ENCODE assay signal across 2 cellular contexts in genomic region chrX:31331928-31332327, GRCh38.
TF ChIP-seq lines count a peak whose summit lies in the region.

No MANE protein-coding gene starts in this region.

TF ChIP-seq in HEK293, 187 proteins besides CTCF, POLR2A, EP300 and RAD21 (continued from another document):
- no peak for TF ChIP-seq PRDM10 (tag by site-specific recombination; IDR thresholded peaks at IDR 0.05)
- TF ChIP-seq ZNF26 (tag by site-specific recombination; IDR thresholded peaks at IDR 0.05): no peak
- peak; percentile 42; the same call in 1 of the 2 replicates for TF ChIP-seq TCF7L2 (IDR thresholded peaks at IDR 0.05; ENCODE audit: borderline replicate concordance, low read depth, low read length)
- TF ChIP-seq ZNF518A (tag by site-specific recombination; conservative IDR thresholded peaks at IDR 0.05; ENCODE audit: low read depth): no peak
- no peak for TF ChIP-seq ZNF658 (tag by site-specific recombination; IDR thresholded peaks at IDR 0.05)
- no peak for TF ChIP-seq ZBTB20 (tag by site-specific recombination; IDR thresholded peaks at IDR 0.05)
- TF ChIP-seq SP7 (tag by site-specific recombination; IDR thresholded peaks at IDR 0.05): no peak
- no peak for TF ChIP-seq GFI1B (tag by site-specific recombination; IDR thresholded peaks at IDR 0.05)
- TF ChIP-seq ZNF266 (tag by site-specific recombination; IDR thresholded peaks at IDR 0.05; ENCODE audit: low read depth): no peak
- TF ChIP-seq OSR2 (tag by site-specific recombination; IDR thresholded peaks at IDR 0.05): no peak
- TF ChIP-seq ZNF16 (tag by site-specific recombination; IDR thresholded peaks at IDR 0.05; ENCODE audit: low read depth): no peak
- TF ChIP-seq ZNF654 (tag by site-specific recombination; IDR thresholded peaks at IDR 0.05; ENCODE audit: low read depth): no peak
- no peak for TF ChIP-seq ZNF221 (tag by site-specific recombination; IDR thresholded peaks at IDR 0.05; ENCODE audit: borderline replicate concordance)
- TF ChIP-seq ZNF473 (tag by site-specific recombination; IDR thresholded peaks at IDR 0.05): no peak

TF ChIP-seq in K562, 482 proteins besides CTCF, POLR2A, EP300 and RAD21 (continued from another document and continues in another):
- TF ChIP-seq MGA (IDR thresholded peaks at IDR 0.05) (peak; percentile 51), ZFPM2 (CRISPR knock-in tag; IDR thresholded peaks at IDR 0.05) (no peak), NFIC (IDR thresholded peaks at IDR 0.05) (peak; percentile 87), JUN (IDR thresholded peaks at IDR 0.05; ENCODE audit: borderline replicate concordance, low read depth, low read length) (no peak), JUN (CRISPR knock-in tag; IDR thresholded peaks at IDR 0.05; ENCODE audit: borderline replicate concordance) (no peak), HLTF (IDR thresholded peaks at IDR 0.05) (no peak), JUND (IDR thresholded peaks at IDR 0.05; ENCODE audit: borderline replicate concordance, low read depth, low read length) (no peak), JUND (tag; IDR thresholded peaks at IDR 0.05; ENCODE audit: borderline replicate concordance, low read depth, low read length) (0 out of 3 replicates have a peak, but pooled peaks have one; percentile 15), PPARD (CRISPR knock-in tag; IDR thresholded peaks at IDR 0.05) (no peak), NR2C1 (IDR thresholded peaks at IDR 0.05) (no peak; the same call in 1 of the 2 replicates), NR2C1 (tag; IDR thresholded peaks at IDR 0.05) (peak; percentile 48; the same call in 1 of the 2 replicates), EHMT2 (IDR thresholded peaks at IDR 0.05) (no peak), SETDB1 (IDR thresholded peaks at IDR 0.05; ENCODE audit: low read length) (no peak), TEAD1 (CRISPR knock-in tag; IDR thresholded peaks at IDR 0.05) (no peak), TBP (optimal IDR thresholded peaks at IDR 0.05; ENCODE audit: low read depth, low read length) (no peak), FOSL1 (tag; conservative IDR thresholded peaks at IDR 0.05) (no peak), RAD51 (IDR thresholded peaks at IDR 0.05; ENCODE audit: borderline replicate concordance, low read depth) (peak; percentile 55; the same call in 1 of the 2 replicates), POU5F1 (IDR thresholded peaks at IDR 0.05; ENCODE audit: borderline replicate concordance, low read depth, low read length, partially characterized antibody) (no peak), ZNF436 (CRISPR knock-in tag; IDR thresholded peaks at IDR 0.05) (no peak), USF2 (CRISPR knock-in tag; IDR thresholded peaks at IDR 0.05) (peak; percentile 49), LEF1 (IDR thresholded peaks at IDR 0.05) (no peak), NR2C2 (CRISPR knock-in tag; IDR thresholded peaks at IDR 0.05) (no peak), NR2C2 (tag; IDR thresholded peaks at IDR 0.05) (peak; percentile 48; the same call in 1 of the 2 replicates), ZNF518B (CRISPR knock-in tag; IDR thresholded peaks at IDR 0.05) (no peak), L3MBTL2 (IDR thresholded peaks at IDR 0.05) (peak; percentile 56; the same call in 1 of the 2 replicates), GABPA (tag; conservative IDR thresholded peaks at IDR 0.05; ENCODE audit: low read depth) (no peak), PURB (CRISPR knock-in tag; IDR thresholded peaks at IDR 0.05; ENCODE audit: low read depth) (no peak), XRCC5 (IDR thresholded peaks at IDR 0.05; ENCODE audit: low read depth, low read length) (no peak), ESRRA (IDR thresholded peaks at IDR 0.05; ENCODE audit: borderline replicate concordance, low read depth) (peak; percentile 83), MECOM (CRISPR knock-in tag; IDR thresholded peaks at IDR 0.05) (no peak), PBX2 (CRISPR knock-in tag; IDR thresholded peaks at IDR 0.05; ENCODE audit: low read depth) (no peak), PBX2 (tag; conservative IDR thresholded peaks at IDR 0.05; ENCODE audit: low read depth) (no peak), MED1 (CRISPR knock-in tag; IDR thresholded peaks at IDR 0.05; ENCODE audit: borderline replicate concordance) (no peak), CHD2 (IDR thresholded peaks at IDR 0.05; ENCODE audit: low read depth, low read length) (no peak), TSHZ1 (CRISPR knock-in tag; IDR thresholded peaks at IDR 0.05) (no peak), TAF7 (tag; IDR thresholded peaks at IDR 0.05) (no peak)
